ENCODE assay signal across 8 cellular contexts in the genomic region with DNA sequence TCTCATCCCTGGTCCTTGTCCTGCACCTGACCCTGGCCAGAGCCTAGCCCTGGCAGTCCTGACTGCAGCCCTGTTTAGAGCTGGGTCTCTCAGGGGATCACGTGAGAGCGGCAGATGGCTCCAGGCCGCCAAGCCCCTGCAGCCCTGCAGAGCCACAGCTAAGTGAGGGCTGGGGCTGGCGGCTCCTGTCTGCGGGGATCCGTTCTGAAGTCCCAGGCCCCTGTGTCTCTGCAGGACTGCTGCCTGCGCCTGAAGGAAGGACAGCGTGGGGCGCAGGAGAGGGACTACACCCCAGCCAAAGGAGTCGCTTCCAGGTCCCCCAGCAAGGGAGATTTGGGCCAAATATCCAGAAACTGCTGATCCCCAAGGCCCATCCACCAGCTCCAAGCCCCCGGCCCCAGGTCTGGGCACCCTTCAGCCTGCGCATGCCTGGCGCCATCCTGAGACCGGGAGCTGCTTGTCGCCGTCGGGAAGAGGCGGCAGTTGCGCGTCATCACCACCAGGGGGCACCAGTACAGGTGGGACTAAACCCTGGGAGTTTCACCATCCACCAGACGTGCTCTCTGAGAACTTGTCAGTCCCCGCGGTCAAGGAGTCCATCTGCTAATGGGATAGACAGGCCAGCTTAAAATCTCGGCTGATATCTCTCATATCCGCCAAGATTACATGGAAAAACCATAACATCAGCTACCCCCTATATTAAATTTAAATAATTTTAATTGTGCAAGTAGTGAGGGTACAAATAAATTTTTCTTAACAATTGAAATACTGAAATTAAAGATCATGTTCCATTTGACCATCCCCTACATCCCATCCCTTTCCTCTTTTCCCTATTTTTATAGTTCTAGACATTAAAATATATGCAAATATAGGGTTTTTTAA. TPM values are rescaled to one million over a fixed set of nuclear protein-coding genes. Genes with fewer than 3 reads are reported as not detected.
DNase-seq lines count a peak whose midpoint lies in the region; ATAC-seq and TF ChIP-seq lines count a peak whose summit lies in the region.

No MANE protein-coding gene starts in this region.

- H3K4me1 Mint-ChIP-seq in MCF 10A (ENCODE audit: insufficient read depth, unreplicated experiment), result no peaks in the 10 kb centered on the region

- H3K9me3 Mint-ChIP-seq in MCF 10A (ENCODE audit: unreplicated experiment), result no peaks in the 10 kb centered on the region

- POLR2A ChIA-PET in MCF 10A (lab: Yijun Ruan, JAX), result interaction anchor here (0.5 to 0.6 kb wide), 2 partner anchors 19 to 591 kb away, joined by 3 read pairs; no protein-coding TSS in a partner anchor

- H3K4me3 Mint-ChIP-seq in MCF 10A (ENCODE audit: unreplicated experiment), result no peak overlapping the region

- BruUV-seq in MCF 10A (replicated peaks; lab: Mats Ljungman, UMichigan), result no TSS peak

- H3K27me3 Mint-ChIP-seq in MCF 10A (ENCODE audit: insufficient read depth, unreplicated experiment), result peaks cover 63% of the 10 kb centered on the region

- H3K27ac Mint-ChIP-seq in MCF 10A (ENCODE audit: low read depth, unreplicated experiment), result no peak overlapping the region

- CTCF ChIA-PET in MCF 10A (lab: Yijun Ruan, JAX), result interaction anchor here (0.5 to 3.3 kb wide), 57 partner anchors 9 to 1381 kb away, joined by 3 to 24 read pairs (median 4); partner anchors contain the start of gene GHRHR

- no peaks in the 10 kb centered on the region for H3K36me3 Mint-ChIP-seq in MCF 10A (ENCODE audit: insufficient read depth, unreplicated experiment)

- peak; percentile 93 for TF ChIP-seq CTCF in MCF 10A (IDR thresholded peaks at IDR 0.05; ENCODE audit: unreplicated experiment)

- peak; percentile 87 for ATAC-seq in HG02798 (IDR thresholded peaks at IDR 0.05; ENCODE audit: poor library complexity, unreplicated experiment)

- intact Hi-C loops in MCF 10A (cut with micrococcal nuclease), result loop anchor here (1.0 to 2.0 kb wide), 2 partner anchors 36 to 184 kb away; no protein-coding TSS in a partner anchor

- DNase-seq in SIG-M5 treated with dmso at 0.1 percent for 504 hours (lab: John Stamatoyannopoulos, UW; ENCODE audit: unreplicated experiment) (peak; percentile 46), SIG-M5 (lab: John Stamatoyannopoulos, UW) (no peak), NCI-H146 treated with DMSO at 0.1 percent for 48 hours (lab: John Stamatoyannopoulos, UW; ENCODE audit: unreplicated experiment) (peak; percentile 82), T1000 (lab: John Stamatoyannopoulos, UW) (peak; percentile 46), MCF 10A (ENCODE audit: unreplicated experiment) (peak; percentile 83), inferior parietal cortex (ENCODE audit: extremely low spot score) (peak; percentile 75)
- DNase-seq in stimulated activated CD4-positive, alpha-beta T cell treated with anti-CD3 and anti-CD28 coated beads, Interleukin-1b, Interleukin-23, amount 100 ng/mL, for 24 hours (ENCODE audit: low read depth in 4 of 4, low spot score in 1 of 4), result peak; percentile 32 to 57 (median 52)

RNA-seq across cellular contexts. Expression of gene GHRHR, which starts 25.1 kb away (rescaled TPM):
- not detected in 2 replicates for total RNA-seq in MCF 10A (2022)

RNA-seq across cellular contexts. Expression of gene AQP1, which starts 27.0 kb away (rescaled TPM):
- total RNA-seq in MCF 10A (2022), result 0.71 TPM in 1 of 2 replicates, not detected in the other
